17 cellular contexts compared by ENCODE assay signal in genomic region chr19:29448046-29448445, GRCh38.
DNase-seq lines count a peak whose midpoint lies in the region; ATAC-seq and TF ChIP-seq lines count a peak whose summit lies in the region.
"Had no signal": no experiment of that assay in that cellular context is flagged by ENCODE, and none has a peak within 500 bp of the region (broad histone marks: within the 10 kb centered on the region; RNA-seq: fewer than 3 reads in every experiment).

No MANE protein-coding gene starts in this region.

- DNase-seq in activated CD8-positive, alpha-beta T cell treated with anti-CD3 and anti-CD28 coated beads, Interleukin-2, amount 10 ng/mL, durations not matched to agents 7 days and 5 days = peak; percentile 3
- no peak for DNase-seq in activated CD8-positive, alpha-beta T cell treated with anti-CD3 and anti-CD28 coated beads for 36 hours
- DNase-seq in H7 (peak; percentile 4), mesenteric fat pad (ENCODE audit: low spot score) (peak; percentile 68)
- DNase-seq in activated naive CD4-positive, alpha-beta T cell treated with anti-CD3 and anti-CD28 coated beads, Interleukin-2, amount 50 U/mL, for 16 hours = no peak
- DNase-seq in activated effector memory CD4-positive, alpha-beta T cell treated with anti-CD3 and anti-CD28 coated beads, Interleukin-2, amount 50 U/mL, for 16 hours = no peak
- DNase-seq: 8988T; CD4-positive, alpha-beta memory T cell; DMS153; DMS79; GDM1; GM23248; HFFc6 had no signal

- no peak for ATAC-seq in activated CD8-positive, alpha-beta T cell treated with anti-CD3 and anti-CD28 coated beads, Interleukin-2, amount 10 ng/mL, durations not matched to agents 7 days and 5 days
- no peak for ATAC-seq in activated CD8-positive, alpha-beta T cell treated with anti-CD3 and anti-CD28 coated beads for 36 hours
- no peak for ATAC-seq in GM19351 (IDR thresholded peaks at IDR 0.05; ENCODE audit: unreplicated experiment)
- ATAC-seq: HCT116 had no signal

- no peaks in the 10 kb centered on the region for H3K36me3 ChIP-seq in H7 (replicated peaks; ENCODE audit: control insufficient read depth, insufficient read depth, low read length)
- H3K36me3 ChIP-seq: BLaER1 had no signal

- no peaks in the 10 kb centered on the region for H3K4me1 Mint-ChIP-seq in activated CD8-positive, alpha-beta T cell treated with anti-CD3 and anti-CD28 coated beads, Interleukin-2, amount 10 ng/mL, durations not matched to agents 7 days and 5 days (ENCODE audit: low read depth)
- H3K4me1 Mint-ChIP-seq in activated CD8-positive, alpha-beta T cell treated with anti-CD3 and anti-CD28 coated beads for 36 hours (ENCODE audit: low read depth) = no peaks in the 10 kb centered on the region
- H3K4me1 Mint-ChIP-seq: CD14-positive monocyte; CD4-positive, alpha-beta memory T cell had no signal

- H3K27ac Mint-ChIP-seq in activated CD8-positive, alpha-beta T cell treated with anti-CD3 and anti-CD28 coated beads, Interleukin-2, amount 10 ng/mL, durations not matched to agents 7 days and 5 days = no peak overlapping the region
- H3K27ac Mint-ChIP-seq in activated CD8-positive, alpha-beta T cell treated with anti-CD3 and anti-CD28 coated beads for 36 hours = no peak overlapping the region
- H3K27ac Mint-ChIP-seq: CD4-positive, alpha-beta memory T cell; HFFc6 had no signal

- CTCF ChIA-PET in activated CD8-positive, alpha-beta T cell treated with anti-CD3 and anti-CD28 coated beads, Interleukin-2, amount 10 ng/mL, durations not matched to agents 7 days and 5 days (lab: Charles Lee) = no interaction called here
- CTCF ChIA-PET in activated CD8-positive, alpha-beta T cell treated with anti-CD3 and anti-CD28 coated beads for 36 hours (lab: Charles Lee) = no interaction called here

- no peaks in the 10 kb centered on the region; the same call in 1 of the 2 replicates for H3K27me3 ChIP-seq in H7 (ENCODE audit: control insufficient read depth, insufficient read depth, low read length)
- H3K27me3 ChIP-seq: BLaER1 had no signal

- no peaks in the 10 kb centered on the region for H3K9me3 Mint-ChIP-seq in activated CD8-positive, alpha-beta T cell treated with anti-CD3 and anti-CD28 coated beads, Interleukin-2, amount 10 ng/mL, durations not matched to agents 7 days and 5 days (ENCODE audit: insufficient read depth)
- H3K9me3 Mint-ChIP-seq in activated CD8-positive, alpha-beta T cell treated with anti-CD3 and anti-CD28 coated beads for 36 hours = no peaks in the 10 kb centered on the region

- POLR2A ChIA-PET in activated CD8-positive, alpha-beta T cell treated with anti-CD3 and anti-CD28 coated beads, Interleukin-2, amount 10 ng/mL, durations not matched to agents 7 days and 5 days (lab: Charles Lee) = no interaction called here
- POLR2A ChIA-PET in activated CD8-positive, alpha-beta T cell treated with anti-CD3 and anti-CD28 coated beads for 36 hours (lab: Charles Lee) = no interaction called here

- intact Hi-C loops in activated CD8-positive, alpha-beta T cell treated with anti-CD3 and anti-CD28 coated beads for 36 hours (cut with micrococcal nuclease) = no loop called here

- no peaks in the 10 kb centered on the region for H3K27me3 Mint-ChIP-seq in activated CD8-positive, alpha-beta T cell treated with anti-CD3 and anti-CD28 coated beads, Interleukin-2, amount 10 ng/mL, durations not matched to agents 7 days and 5 days (ENCODE audit: low read depth)
- peaks cover 13% of the 10 kb centered on the region for H3K27me3 Mint-ChIP-seq in activated CD8-positive, alpha-beta T cell treated with anti-CD3 and anti-CD28 coated beads for 36 hours

- no peak overlapping the region for H3K4me3 ChIP-seq in H7 (ENCODE audit: insufficient read depth, low read depth, low read length)
- H3K4me3 ChIP-seq: BLaER1, GM23248 had no signal

- H3K4me3 Mint-ChIP-seq in activated CD8-positive, alpha-beta T cell treated with anti-CD3 and anti-CD28 coated beads, Interleukin-2, amount 10 ng/mL, durations not matched to agents 7 days and 5 days = no peak overlapping the region
- no peak overlapping the region for H3K4me3 Mint-ChIP-seq in activated CD8-positive, alpha-beta T cell treated with anti-CD3 and anti-CD28 coated beads for 36 hours
- H3K4me3 Mint-ChIP-seq: CD14-positive monocyte; CD4-positive, alpha-beta memory T cell; HFFc6 had no signal

- H3K36me3 Mint-ChIP-seq in activated CD8-positive, alpha-beta T cell treated with anti-CD3 and anti-CD28 coated beads, Interleukin-2, amount 10 ng/mL, durations not matched to agents 7 days and 5 days (ENCODE audit: low read depth) = no peaks in the 10 kb centered on the region
- no peaks in the 10 kb centered on the region for H3K36me3 Mint-ChIP-seq in activated CD8-positive, alpha-beta T cell treated with anti-CD3 and anti-CD28 coated beads for 36 hours (ENCODE audit: low read depth)
- H3K36me3 Mint-ChIP-seq: CD14-positive monocyte; CD4-positive, alpha-beta memory T cell had no signal

- no peak for TF ChIP-seq CTCF in activated CD8-positive, alpha-beta T cell treated with anti-CD3 and anti-CD28 coated beads for 36 hours (IDR thresholded peaks at IDR 0.05)

Comparison
In these comparisons a context has a peak if more than half of its experiments do, and no peak if none do; other contexts are left out.
1. DNase-seq: peak in activated CD8-positive, alpha-beta T cell treated with anti-CD3 and anti-CD28 coated beads, Interleukin-2, amount 10 ng/mL, durations not matched to agents 7 days and 5 days (single experiment), H7 (single experiment) and mesenteric fat pad (single experiment); none in activated CD8-positive, alpha-beta T cell treated with anti-CD3 and anti-CD28 coated beads for 36 hours (single experiment), activated naive CD4-positive, alpha-beta T cell treated with anti-CD3 and anti-CD28 coated beads, Interleukin-2, amount 50 U/mL, for 16 hours (single experiment) and activated effector memory CD4-positive, alpha-beta T cell treated with anti-CD3 and anti-CD28 coated beads, Interleukin-2, amount 50 U/mL, for 16 hours (single experiment).